Comparison of ENCODE assay signal across 8 cellular contexts in the genomic region with DNA sequence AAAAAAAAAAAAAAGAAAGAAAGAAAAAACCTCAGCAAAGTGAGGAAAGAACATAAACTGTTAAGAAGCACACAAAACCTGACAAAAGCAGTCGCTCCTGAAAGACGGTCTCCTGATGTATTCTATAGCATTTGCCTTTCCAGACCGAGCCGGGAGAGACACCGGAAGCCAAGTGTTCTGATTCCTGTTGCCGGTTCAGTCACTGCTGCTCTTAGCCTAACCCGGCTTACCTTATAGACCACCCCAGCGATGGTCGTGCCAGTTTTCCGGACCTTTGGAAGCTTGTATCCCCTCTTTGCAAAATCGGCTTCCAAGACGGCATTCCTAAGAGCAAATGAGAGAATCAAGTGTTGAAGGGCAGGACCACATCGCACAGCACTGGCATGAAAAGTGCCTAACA. TPM values are rescaled to one million over a fixed set of nuclear protein-coding genes. Genes with fewer than 3 reads are reported as not detected.
DNase-seq lines count a peak whose midpoint lies in the region; ATAC-seq and TF ChIP-seq lines count a peak whose summit lies in the region.

No MANE protein-coding gene starts in this region.

- intact Hi-C loops in esophagus squamous epithelium (cut with DNase I) = loop anchor here (5.0 kb wide), 1 partner anchor 123 kb away; no protein-coding TSS in a partner anchor
- intact Hi-C loops in prostate gland (cut with DNase I) = loop anchor here (10.0 kb wide), 1 partner anchor 530 kb away; a partner anchor contains a TSS

- H3K4me1 ChIP-seq in Peyer's patch (peaks cover 0 to 15% (median 5%) of the 10 kb centered on the region in 4 donors), esophagus squamous epithelium (peaks cover 0 to 40% (median 9%) of the 10 kb centered on the region in 3 donors), prostate gland (replicated peaks) (peaks cover 3% of the 10 kb centered on the region)

- DNase-seq in ELR (ENCODE audit: low read depth) (peak; percentile 42), Peyer's patch (no peak), esophagus squamous epithelium (lab: John Stamatoyannopoulos, UW) (no peak), prostate gland (ENCODE audit: low spot score) (no peak), NCI-H1105 treated with DMSO at 0.1 percent for 48 hours (lab: John Stamatoyannopoulos, UW) (no peak), AG20443 (ENCODE audit: low spot score) (no peak)

- H3K36me3 ChIP-seq in Peyer's patch (peaks cover 0 to 42% (median 0%) of the 10 kb centered on the region in 3 donors), esophagus squamous epithelium (peaks cover 0 to 48% (median 17%) of the 10 kb centered on the region in 3 donors), prostate gland (no peaks in the 10 kb centered on the region)

- no peak for TF ChIP-seq CTCF in Peyer's patch (IDR thresholded peaks at IDR 0.05)
- no peak for TF ChIP-seq CTCF in esophagus squamous epithelium (IDR thresholded peaks at IDR 0.05)
- no peak for TF ChIP-seq CTCF in prostate gland (IDR thresholded peaks at IDR 0.05)

- TF ChIP-seq POLR2A in Peyer's patch (IDR thresholded peaks at IDR 0.05) (no peak), esophagus squamous epithelium (IDR thresholded peaks at IDR 0.05) (no peak), prostate gland (IDR thresholded peaks at IDR 0.05) (no peak)

- H3K9me3 ChIP-seq in Peyer's patch (no peaks in the 10 kb centered on the region), esophagus squamous epithelium (no peaks in the 10 kb centered on the region), prostate gland (no peaks in the 10 kb centered on the region)

- H3K27me3 ChIP-seq in Peyer's patch = no peaks in the 10 kb centered on the region
- H3K27me3 ChIP-seq in esophagus squamous epithelium = no peaks in the 10 kb centered on the region
- no peaks in the 10 kb centered on the region for H3K27me3 ChIP-seq in prostate gland (replicated peaks; ENCODE audit: insufficient read depth)

- ATAC-seq in HG03521 (IDR thresholded peaks at IDR 0.05; ENCODE audit: unreplicated experiment) (no peak), GM21723 (IDR thresholded peaks at IDR 0.05; ENCODE audit: unreplicated experiment) (no peak)

- 22% methylated on average over 10 to 13 of the region's 13 CpGs for WGBS in esophagus squamous epithelium, 2 donors
- 12% methylated on average over 13 of the region's 13 CpGs for WGBS in prostate gland

- H3K4me3 ChIP-seq in Peyer's patch = peak overlapping the region; percentile 71 to 91 (median 80)
- peak overlapping the region; percentile 76 to 88 (median 82) for H3K4me3 ChIP-seq in esophagus squamous epithelium
- peak overlapping the region; percentile 60 to 82 for H3K4me3 ChIP-seq in prostate gland

- H3K27ac ChIP-seq in Peyer's patch = peak overlapping the region in 3 of 4 donors; percentile 40 to 69 (median 69)
- H3K27ac ChIP-seq in esophagus squamous epithelium = peak overlapping the region; percentile 68 to 84 (median 81)
- peak overlapping the region in 1 of 2 donors; percentile 35 for H3K27ac ChIP-seq in prostate gland

RNA-seq across cellular contexts. Expression of a gene that starts 0.6 kb away (rescaled TPM):
- 100 to 1,000 TPM in 1 of 4 donors, 10 to 100 TPM in 3; 67.6 to 110 (median 90.8) TPM for total RNA-seq in Peyer's patch
- 100 to 1,000 TPM; 114 to 229 (median 170) TPM for total RNA-seq in esophagus squamous epithelium
- 100 to 1,000 TPM; 150 to 158 TPM for total RNA-seq in prostate gland

RNA-seq across cellular contexts. Expression of a gene that starts 35.6 kb away (rescaled TPM):
- total RNA-seq in Peyer's patch = not detected
- under 1 TPM in 1 of 4 donors, not detected in 3; 0.35 TPM for total RNA-seq in esophagus squamous epithelium
- total RNA-seq in prostate gland = 1 to 10 TPM; 1.0 to 4.0 TPM
